Comparison of ENCODE assay signal across 1 cellular context in genomic region chr6:156617376-156617775, GRCh38.
TF ChIP-seq lines count a peak whose summit lies in the region.

No MANE protein-coding gene starts in this region.

TF ChIP-seq in K562, 482 proteins besides CTCF, POLR2A, EP300 and RAD21 (continued from another document and continues in another):
- no peak for TF ChIP-seq THAP7 (CRISPR knock-in tag; IDR thresholded peaks at IDR 0.05)
- TF ChIP-seq NONO (IDR thresholded peaks at IDR 0.05; ENCODE audit: low read depth in 2 of 2, low read length in 1 of 2) = no peak
- TF ChIP-seq ZNF124 (CRISPR knock-in tag; IDR thresholded peaks at IDR 0.05) = no peak
- TF ChIP-seq ZKSCAN8 (CRISPR knock-in tag; IDR thresholded peaks at IDR 0.05) = no peak
- TF ChIP-seq CXXC5 (CRISPR knock-in tag; IDR thresholded peaks at IDR 0.05) = peak; percentile 47
- peak; percentile 72 for TF ChIP-seq ARID1B (IDR thresholded peaks at IDR 0.05)
- TF ChIP-seq NRF1 (conservative IDR thresholded peaks at IDR 0.05 in 1 of 2, IDR thresholded peaks at IDR 0.05 in 1 of 2) = 0 out of 4 replicates have a peak, but pooled peaks of 1 of the 2 experiments have one; percentile 12
- TF ChIP-seq NFIX (CRISPR knock-in tag; IDR thresholded peaks at IDR 0.05; ENCODE audit: low read depth) = 0 out of 2 replicates have a peak, but pooled peaks have one; percentile 20
- TF ChIP-seq ZNF134 (CRISPR knock-in tag; conservative IDR thresholded peaks at IDR 0.05) = no peak
- no peak for TF ChIP-seq ATF7 (IDR thresholded peaks at IDR 0.05)
- peak; percentile 60; the same call in 1 of the 2 replicates for TF ChIP-seq MTA3 (IDR thresholded peaks at IDR 0.05; ENCODE audit: borderline replicate concordance)
- TF ChIP-seq ZNF778 (CRISPR knock-in tag; IDR thresholded peaks at IDR 0.05) = no peak
- TF ChIP-seq EWSR1 (IDR thresholded peaks at IDR 0.05; ENCODE audit: borderline replicate concordance, low read depth, partially characterized antibody) = no peak
- no peak for TF ChIP-seq HEY1 (CRISPR knock-in tag; IDR thresholded peaks at IDR 0.05; ENCODE audit: borderline replicate concordance)
- 0 out of 2 replicates have a peak, but pooled peaks have one; percentile 19 for TF ChIP-seq FOXK1 (CRISPR knock-in tag; IDR thresholded peaks at IDR 0.05; ENCODE audit: borderline replicate concordance)
- TF ChIP-seq ZC3H11A (IDR thresholded peaks at IDR 0.05; ENCODE audit: low read depth, low read length) = no peak
- 0 out of 2 replicates have a peak, but pooled peaks have one; percentile 25 for TF ChIP-seq CEBPB (tag; IDR thresholded peaks at IDR 0.05)
- no peak for TF ChIP-seq HDGF (IDR thresholded peaks at IDR 0.05)
- TF ChIP-seq TAF1 (IDR thresholded peaks at IDR 0.05; ENCODE audit: control insufficient read depth, extremely low read depth, insufficient read depth, low read length, severe bottlenecking) = no peak
- TF ChIP-seq ETS1 (conservative IDR thresholded peaks at IDR 0.05; ENCODE audit: control insufficient read depth, low read depth, low read length) = no peak
- no peak for TF ChIP-seq ELF1 (tag; IDR thresholded peaks at IDR 0.05)
- no peak for TF ChIP-seq MECOM (CRISPR knock-in tag; IDR thresholded peaks at IDR 0.05)
- no peak for TF ChIP-seq MTF1 (CRISPR knock-in tag; IDR thresholded peaks at IDR 0.05; ENCODE audit: borderline replicate concordance)
- no peak for TF ChIP-seq SFPQ (IDR thresholded peaks at IDR 0.05; ENCODE audit: low read depth, low read length)
- no peak for TF ChIP-seq CBFB (CRISPR knock-in tag; IDR thresholded peaks at IDR 0.05)
- no peak for TF ChIP-seq NUFIP1 (IDR thresholded peaks at IDR 0.05; ENCODE audit: partially characterized antibody)
- TF ChIP-seq ZNF318 (IDR thresholded peaks at IDR 0.05; ENCODE audit: borderline replicate concordance in 1 of 2, low read depth in 1 of 2) = no peak
- TF ChIP-seq SNIP1 (IDR thresholded peaks at IDR 0.05; ENCODE audit: low read depth) = no peak
- peak; percentile 66 for TF ChIP-seq CBFA2T3 (IDR thresholded peaks at IDR 0.05)
- no peak for TF ChIP-seq PHB2 (IDR thresholded peaks at IDR 0.05; ENCODE audit: low read depth)
- peak; percentile 58 for TF ChIP-seq NCOR1 (IDR thresholded peaks at IDR 0.05)
- TF ChIP-seq ZZZ3 (IDR thresholded peaks at IDR 0.05) = no peak
- TF ChIP-seq XRCC3 (IDR thresholded peaks at IDR 0.05) = no peak
- TF ChIP-seq JUNB (CRISPR knock-in tag; conservative IDR thresholded peaks at IDR 0.05) = no peak
- TF ChIP-seq CHAMP1 (IDR thresholded peaks at IDR 0.05) = no peak
- TF ChIP-seq SMAD4 (CRISPR knock-in tag; conservative IDR thresholded peaks at IDR 0.05) = peak; percentile 84
- no peak for TF ChIP-seq KAT2B (IDR thresholded peaks at IDR 0.05; ENCODE audit: low read depth, low read length)
- no peak for TF ChIP-seq TCF7 (IDR thresholded peaks at IDR 0.05; ENCODE audit: borderline replicate concordance)
- peak; percentile 38; the same call in 1 of the 2 replicates for TF ChIP-seq MYC (IDR thresholded peaks at IDR 0.05; ENCODE audit: low read depth, low read length)
- TF ChIP-seq MYC (CRISPR knock-in tag; IDR thresholded peaks at IDR 0.05; ENCODE audit: borderline replicate concordance, low read depth) = no peak
- no peak for TF ChIP-seq FOXJ3 (CRISPR knock-in tag; IDR thresholded peaks at IDR 0.05)
- no peak for TF ChIP-seq SMARCA5 (IDR thresholded peaks at IDR 0.05)
- TF ChIP-seq TAL1 (IDR thresholded peaks at IDR 0.05) = peak; percentile 44; the same call in 1 of the 2 replicates
- TF ChIP-seq ZNF507 (tag; conservative IDR thresholded peaks at IDR 0.05) = no peak
- no peak for TF ChIP-seq HOXB6 (CRISPR knock-in tag; IDR thresholded peaks at IDR 0.05; ENCODE audit: borderline replicate concordance)
- TF ChIP-seq SMAD2 (IDR thresholded peaks at IDR 0.05; ENCODE audit: low read depth, low read length) = no peak
- TF ChIP-seq THRB (CRISPR knock-in tag; conservative IDR thresholded peaks at IDR 0.05) = no peak
- no peak for TF ChIP-seq ZNF347 (CRISPR knock-in tag; IDR thresholded peaks at IDR 0.05; ENCODE audit: low read depth)
- no peak for TF ChIP-seq E2F5 (CRISPR knock-in tag; IDR thresholded peaks at IDR 0.05)
- no peak for TF ChIP-seq ZNF695 (CRISPR knock-in tag; IDR thresholded peaks at IDR 0.05)
- no peak for TF ChIP-seq HDAC6 (IDR thresholded peaks at IDR 0.05; ENCODE audit: low read depth, low read length)
- no peak for TF ChIP-seq NEUROD1 (IDR thresholded peaks at IDR 0.05; ENCODE audit: borderline replicate concordance, low read depth, low read length, partially characterized antibody)
- no peak for TF ChIP-seq ZNF274 (IDR thresholded peaks at IDR 0.05; ENCODE audit: borderline replicate concordance, low read depth, low read length)
- no peak for TF ChIP-seq CHD2 (IDR thresholded peaks at IDR 0.05; ENCODE audit: low read depth, low read length)
- no peak for TF ChIP-seq PYGO2 (tag; IDR thresholded peaks at IDR 0.05)
- TF ChIP-seq TCF3 (CRISPR knock-in tag; IDR thresholded peaks at IDR 0.05) = peak; percentile 67
- TF ChIP-seq ZBTB8A (IDR thresholded peaks at IDR 0.05; ENCODE audit: partially characterized antibody) = no peak
- TF ChIP-seq ZNF165 (CRISPR knock-in tag; IDR thresholded peaks at IDR 0.05; ENCODE audit: borderline replicate concordance) = no peak
- no peak for TF ChIP-seq STAT5B (CRISPR knock-in tag; IDR thresholded peaks at IDR 0.05)
- no peak for TF ChIP-seq ILK (tag; IDR thresholded peaks at IDR 0.05; ENCODE audit: borderline replicate concordance, low read depth)
- no peak for TF ChIP-seq EGR1 (conservative IDR thresholded peaks at IDR 0.05)
- no peak for TF ChIP-seq ZFPM2 (CRISPR knock-in tag; IDR thresholded peaks at IDR 0.05)
